In genomic region chr3:99901200-99901926, GRCh38 we compare ENCODE assay signal across 1 cellular context.
TF ChIP-seq lines count a peak whose summit lies in the region.

No MANE protein-coding gene starts in this region.

TF ChIP-seq in HepG2, 621 proteins besides CTCF, POLR2A, EP300 and RAD21 (continued from another document and continues in another):
- TF ChIP-seq ZBTB46 (CRISPR knock-in tag; IDR thresholded peaks at IDR 0.05; ENCODE audit: borderline replicate concordance) (no peak), CREB1 (IDR thresholded peaks at IDR 0.05) (peak; percentile 35; the same call in 1 of the 2 replicates), CREB1 (CRISPR knock-in tag; IDR thresholded peaks at IDR 0.05) (peak; percentile 75), TFDP1 (CRISPR knock-in tag; IDR thresholded peaks at IDR 0.05; ENCODE audit: borderline replicate concordance) (no peak), HIVEP1 (CRISPR knock-in tag; IDR thresholded peaks at IDR 0.05) (no peak), DPF2 (CRISPR knock-in tag; IDR thresholded peaks at IDR 0.05; ENCODE audit: borderline replicate concordance, low read depth) (peak; percentile 66; the same call in 1 of the 2 replicates), ZBTB2 (CRISPR knock-in tag; IDR thresholded peaks at IDR 0.05; ENCODE audit: low read depth) (no peak), SSRP1 (CRISPR knock-in tag; IDR thresholded peaks at IDR 0.05) (no peak), ZNF263 (CRISPR knock-in tag; IDR thresholded peaks at IDR 0.05) (no peak), ZBTB37 (CRISPR knock-in tag; IDR thresholded peaks at IDR 0.05) (no peak), ZNF646 (CRISPR knock-in tag; IDR thresholded peaks at IDR 0.05) (no peak), ZNF558 (CRISPR knock-in tag; IDR thresholded peaks at IDR 0.05; ENCODE audit: borderline replicate concordance) (no peak), BCL3 (CRISPR knock-in tag; IDR thresholded peaks at IDR 0.05) (no peak), ZSCAN21 (CRISPR knock-in tag; IDR thresholded peaks at IDR 0.05; ENCODE audit: borderline replicate concordance) (no peak), RNF219 (CRISPR knock-in tag; IDR thresholded peaks at IDR 0.05) (no peak), BCL6 (CRISPR knock-in tag; IDR thresholded peaks at IDR 0.05) (peak; percentile 88), GMEB1 (CRISPR knock-in tag; IDR thresholded peaks at IDR 0.05; ENCODE audit: borderline replicate concordance) (no peak), XRCC5 (optimal IDR thresholded peaks at IDR 0.05; ENCODE audit: low read length) (no peak), SRSF9 (IDR thresholded peaks at IDR 0.05; ENCODE audit: borderline replicate concordance, insufficient read depth, low read depth, low read length, poor library complexity, severe bottlenecking) (no peak), MIER3 (CRISPR knock-in tag; IDR thresholded peaks at IDR 0.05; ENCODE audit: borderline replicate concordance) (no peak; the same call in 1 of the 2 replicates), ZNF577 (CRISPR knock-in tag; IDR thresholded peaks at IDR 0.05; ENCODE audit: borderline replicate concordance, low read depth) (no peak), ZNF562 (CRISPR knock-in tag; IDR thresholded peaks at IDR 0.05; ENCODE audit: borderline replicate concordance) (no peak), TEF (CRISPR knock-in tag; IDR thresholded peaks at IDR 0.05) (peak; percentile 98), NCOA5 (CRISPR knock-in tag; IDR thresholded peaks at IDR 0.05) (no peak), IKZF1 (IDR thresholded peaks at IDR 0.05) (no peak), ARID4A (CRISPR knock-in tag; IDR thresholded peaks at IDR 0.05; ENCODE audit: borderline replicate concordance) (no peak), ELF3 (CRISPR knock-in tag; IDR thresholded peaks at IDR 0.05) (peak; percentile 81), ZNF790 (CRISPR knock-in tag; IDR thresholded peaks at IDR 0.05; ENCODE audit: borderline replicate concordance) (no peak), HOXA7 (CRISPR knock-in tag; IDR thresholded peaks at IDR 0.05) (no peak), ZMYM3 (CRISPR knock-in tag; IDR thresholded peaks at IDR 0.05) (no peak), TAF15 (IDR thresholded peaks at IDR 0.05; ENCODE audit: low read depth, low read length, poor library complexity, severe bottlenecking) (no peak), MAFG (CRISPR knock-in tag; IDR thresholded peaks at IDR 0.05) (no peak), BORCS8-MEF2B (CRISPR knock-in tag; IDR thresholded peaks at IDR 0.05) (no peak), NR0B2 (CRISPR knock-in tag; IDR thresholded peaks at IDR 0.05) (no peak)
